ENCODE assay signal across 14 cellular contexts in genomic region chr6:130776287-130776925, GRCh38. TPM values are rescaled to one million over a fixed set of nuclear protein-coding genes. Genes with fewer than 3 reads are reported as not detected.
DNase-seq lines count a peak whose midpoint lies in the region; ATAC-seq and TF ChIP-seq lines count a peak whose summit lies in the region.
"Had no signal": no experiment of that assay in that cellular context is flagged by ENCODE, and none has a peak within 500 bp of the region (broad histone marks: within the 10 kb centered on the region; RNA-seq: fewer than 3 reads in every experiment).

No MANE protein-coding gene starts in this region.

- POLR2A ChIA-PET in activated naive CD8-positive, alpha-beta T cell treated with anti-CD3 and anti-CD28 coated beads, Interleukin-2, amount 10 ng/mL, durations not matched to agents 7 days and 5 days (lab: Charles Lee), result interaction anchor here (0.7 kb wide), 1 partner anchor 13 kb away, joined by 3 read pairs; no protein-coding TSS in a partner anchor
- POLR2A ChIA-PET in Caco-2 (lab: Charles Lee), result no interaction called here

- H3K36me3 ChIP-seq in right atrium auricular region (no peaks in the 10 kb centered on the region), Caco-2 (ENCODE audit: control insufficient read depth, insufficient read depth, low read length) (no peaks in the 10 kb centered on the region)

- H3K9me3 Mint-ChIP-seq in activated naive CD8-positive, alpha-beta T cell treated with anti-CD3 and anti-CD28 coated beads, Interleukin-2, amount 10 ng/mL, durations not matched to agents 7 days and 5 days, result peaks cover 1% of the 10 kb centered on the region
- peaks cover 7% of the 10 kb centered on the region for H3K9me3 Mint-ChIP-seq in activated naive CD8-positive, alpha-beta T cell treated with anti-CD3 and anti-CD28 coated beads, Interleukin-2, amount 50 U/mL, for 24 hours
- H3K9me3 Mint-ChIP-seq in stimulated activated naive B cell treated with anti-CD40 and anti-IgM and Interleukin-4, amounts not matched to agents 10 μg/mL and 1 μg/mL and 100 μg/mL, for 72 hours, result no peaks in the 10 kb centered on the region
- peaks cover 11% of the 10 kb centered on the region for H3K9me3 Mint-ChIP-seq in Caco-2 (ENCODE audit: unreplicated experiment)

- H3K4me1 ChIP-seq in right atrium auricular region, result no peaks in the 10 kb centered on the region
- no peaks in the 10 kb centered on the region for H3K4me1 ChIP-seq in Caco-2

- peak overlapping the region; percentile 83 for H3K27ac Mint-ChIP-seq in activated naive CD8-positive, alpha-beta T cell treated with anti-CD3 and anti-CD28 coated beads, Interleukin-2, amount 10 ng/mL, durations not matched to agents 7 days and 5 days
- H3K27ac Mint-ChIP-seq in activated naive CD8-positive, alpha-beta T cell treated with anti-CD3 and anti-CD28 coated beads, Interleukin-2, amount 50 U/mL, for 24 hours, result no peak overlapping the region
- H3K27ac Mint-ChIP-seq in stimulated activated naive B cell treated with anti-CD40 and anti-IgM and Interleukin-4, amounts not matched to agents 10 μg/mL and 1 μg/mL and 100 μg/mL, for 72 hours, result no peak overlapping the region
- H3K27ac Mint-ChIP-seq in Caco-2 (ENCODE audit: unreplicated experiment), result no peak overlapping the region

- intact Hi-C loops in Caco-2 (cut with micrococcal nuclease; ENCODE audit: unreplicated experiment), result no loop called here

- H3K9me3 ChIP-seq in right atrium auricular region (no peaks in the 10 kb centered on the region), Caco-2 (no peaks in the 10 kb centered on the region)

- no peak for DNase-seq in activated naive CD8-positive, alpha-beta T cell treated with anti-CD3 and anti-CD28 coated beads, Interleukin-2, amount 10 ng/mL, durations not matched to agents 7 days and 5 days
- no peak for DNase-seq in activated naive CD8-positive, alpha-beta T cell treated with anti-CD3 and anti-CD28 coated beads, Interleukin-2, amount 50 U/mL, for 24 hours
- DNase-seq in HT1080 (ENCODE audit: low read depth) (peak; percentile 2), ecto neural progenitor cell (ENCODE audit: low spot score) (no peak), right atrium auricular region (ENCODE audit: low spot score) (no peak), Caco-2 (no peak)
- DNase-seq in stimulated activated naive B cell treated with anti-CD40 and anti-IgM and Interleukin-4, amounts not matched to agents 10 μg/mL and 1 μg/mL and 100 μg/mL, for 72 hours, result no peak
- DNase-seq: activated naive CD4-positive, alpha-beta T cell treated with Interleukin-2 at 50 U/mL for 16 hours; substantia nigra had no signal

- H3K4me3 ChIP-seq in right atrium auricular region, result no peak overlapping the region
- no peak overlapping the region for H3K4me3 ChIP-seq in Caco-2 (ENCODE audit: low read depth, low read length)

- TF ChIP-seq CTCF in right atrium auricular region (IDR thresholded peaks at IDR 0.05) (no peak), Caco-2 (IDR thresholded peaks at IDR 0.05; ENCODE audit: insufficient read depth in 1 of 2, low read depth in 1 of 2, low read length in 1 of 2, severe bottlenecking in 1 of 2, unreplicated experiment in 1 of 2) (no peak)

- ATAC-seq in activated naive CD8-positive, alpha-beta T cell treated with anti-CD3 and anti-CD28 coated beads, Interleukin-2, amount 10 ng/mL, durations not matched to agents 7 days and 5 days (ENCODE audit: low read depth), result peak; percentile 75
- ATAC-seq in activated naive CD8-positive, alpha-beta T cell treated with anti-CD3 and anti-CD28 coated beads, Interleukin-2, amount 50 U/mL, for 24 hours, result no peak
- ATAC-seq in HG02763 (IDR thresholded peaks at IDR 0.05; ENCODE audit: unreplicated experiment), result peak; percentile 94
- peak; percentile 50 to 59 for ATAC-seq in stimulated activated naive B cell treated with anti-CD40 and anti-IgM and Interleukin-4, amounts not matched to agents 10 μg/mL and 1 μg/mL and 100 μg/mL, for 72 hours (replicated peaks)

- no TSS peak for BruUV-seq in Caco-2 (replicated peaks; lab: Mats Ljungman, UMichigan)

- H3K36me3 Mint-ChIP-seq in activated naive CD8-positive, alpha-beta T cell treated with anti-CD3 and anti-CD28 coated beads, Interleukin-2, amount 10 ng/mL, durations not matched to agents 7 days and 5 days, result peaks cover 10% of the 10 kb centered on the region
- no peaks in the 10 kb centered on the region for H3K36me3 Mint-ChIP-seq in activated naive CD8-positive, alpha-beta T cell treated with anti-CD3 and anti-CD28 coated beads, Interleukin-2, amount 50 U/mL, for 24 hours (ENCODE audit: low read depth)
- no peaks in the 10 kb centered on the region for H3K36me3 Mint-ChIP-seq in stimulated activated naive B cell treated with anti-CD40 and anti-IgM and Interleukin-4, amounts not matched to agents 10 μg/mL and 1 μg/mL and 100 μg/mL, for 72 hours
- H3K36me3 Mint-ChIP-seq in Caco-2 (ENCODE audit: insufficient read depth, unreplicated experiment), result no peaks in the 10 kb centered on the region

- H3K27ac ChIP-seq in right atrium auricular region, result no peak overlapping the region

- peaks cover 4% of the 10 kb centered on the region for H3K27me3 Mint-ChIP-seq in activated naive CD8-positive, alpha-beta T cell treated with anti-CD3 and anti-CD28 coated beads, Interleukin-2, amount 10 ng/mL, durations not matched to agents 7 days and 5 days
- H3K27me3 Mint-ChIP-seq in activated naive CD8-positive, alpha-beta T cell treated with anti-CD3 and anti-CD28 coated beads, Interleukin-2, amount 50 U/mL, for 24 hours, result no peaks in the 10 kb centered on the region
- H3K27me3 Mint-ChIP-seq in stimulated activated naive B cell treated with anti-CD40 and anti-IgM and Interleukin-4, amounts not matched to agents 10 μg/mL and 1 μg/mL and 100 μg/mL, for 72 hours, result no peaks in the 10 kb centered on the region
- no peaks in the 10 kb centered on the region for H3K27me3 Mint-ChIP-seq in Caco-2 (ENCODE audit: insufficient read depth, unreplicated experiment)

- H3K4me3 Mint-ChIP-seq in activated naive CD8-positive, alpha-beta T cell treated with anti-CD3 and anti-CD28 coated beads, Interleukin-2, amount 10 ng/mL, durations not matched to agents 7 days and 5 days, result peak overlapping the region; percentile 64
- no peak overlapping the region for H3K4me3 Mint-ChIP-seq in activated naive CD8-positive, alpha-beta T cell treated with anti-CD3 and anti-CD28 coated beads, Interleukin-2, amount 50 U/mL, for 24 hours
- peak overlapping the region in 1 of 2 donors; percentile 7 for H3K4me3 Mint-ChIP-seq in stimulated activated naive B cell treated with anti-CD40 and anti-IgM and Interleukin-4, amounts not matched to agents 10 μg/mL and 1 μg/mL and 100 μg/mL, for 72 hours
- H3K4me3 Mint-ChIP-seq in Caco-2 (ENCODE audit: unreplicated experiment), result no peak overlapping the region

- H3K27me3 ChIP-seq in right atrium auricular region, result no peaks in the 10 kb centered on the region
- H3K27me3 ChIP-seq in Caco-2 (replicated peaks; ENCODE audit: control insufficient read depth, insufficient read depth, low read length), result no peaks in the 10 kb centered on the region

- peaks cover 43% of the 10 kb centered on the region for H3K4me1 Mint-ChIP-seq in activated naive CD8-positive, alpha-beta T cell treated with anti-CD3 and anti-CD28 coated beads, Interleukin-2, amount 10 ng/mL, durations not matched to agents 7 days and 5 days
- H3K4me1 Mint-ChIP-seq in activated naive CD8-positive, alpha-beta T cell treated with anti-CD3 and anti-CD28 coated beads, Interleukin-2, amount 50 U/mL, for 24 hours, result peaks cover 40% of the 10 kb centered on the region
- peaks cover 2 to 11% of the 10 kb centered on the region in 2 donors for H3K4me1 Mint-ChIP-seq in stimulated activated naive B cell treated with anti-CD40 and anti-IgM and Interleukin-4, amounts not matched to agents 10 μg/mL and 1 μg/mL and 100 μg/mL, for 72 hours
- H3K4me1 Mint-ChIP-seq in Caco-2 (ENCODE audit: low read depth, unreplicated experiment), result no peaks in the 10 kb centered on the region

- CTCF ChIA-PET in Caco-2 (lab: Charles Lee), result no interaction called here

RNA-seq across cellular contexts. Expression of gene SMLR1, which starts 50.8 kb away (rescaled TPM):
- not detected for total RNA-seq in activated naive CD8-positive, alpha-beta T cell treated with anti-CD3 and anti-CD28 coated beads, Interleukin-2, amount 10 ng/mL, durations not matched to agents 7 days and 5 days
- total RNA-seq in HT1080 (2014; rRNA removed; shearing (Covaris generic)), result not detected in 2 replicates
- not detected in 2 replicates for polyA plus RNA-seq in HT1080 (2015; cell fraction: cytosol; rRNA removed)
- polyA plus RNA-seq in HT1080 (2015; cell fraction: nucleus; rRNA removed), result not detected in 2 replicates
- not detected for total RNA-seq in right atrium auricular region
- 6.9 and 8.4 TPM in 2 replicates for total RNA-seq in Caco-2 (2022)
- total RNA-seq: epithelial cell of proximal tubule, lung microvascular endothelial cell, skeletal muscle tissue had no signal
- polyA plus RNA-seq: AG04450 had no signal
